9 cellular contexts compared by ENCODE assay signal in the genomic region with DNA sequence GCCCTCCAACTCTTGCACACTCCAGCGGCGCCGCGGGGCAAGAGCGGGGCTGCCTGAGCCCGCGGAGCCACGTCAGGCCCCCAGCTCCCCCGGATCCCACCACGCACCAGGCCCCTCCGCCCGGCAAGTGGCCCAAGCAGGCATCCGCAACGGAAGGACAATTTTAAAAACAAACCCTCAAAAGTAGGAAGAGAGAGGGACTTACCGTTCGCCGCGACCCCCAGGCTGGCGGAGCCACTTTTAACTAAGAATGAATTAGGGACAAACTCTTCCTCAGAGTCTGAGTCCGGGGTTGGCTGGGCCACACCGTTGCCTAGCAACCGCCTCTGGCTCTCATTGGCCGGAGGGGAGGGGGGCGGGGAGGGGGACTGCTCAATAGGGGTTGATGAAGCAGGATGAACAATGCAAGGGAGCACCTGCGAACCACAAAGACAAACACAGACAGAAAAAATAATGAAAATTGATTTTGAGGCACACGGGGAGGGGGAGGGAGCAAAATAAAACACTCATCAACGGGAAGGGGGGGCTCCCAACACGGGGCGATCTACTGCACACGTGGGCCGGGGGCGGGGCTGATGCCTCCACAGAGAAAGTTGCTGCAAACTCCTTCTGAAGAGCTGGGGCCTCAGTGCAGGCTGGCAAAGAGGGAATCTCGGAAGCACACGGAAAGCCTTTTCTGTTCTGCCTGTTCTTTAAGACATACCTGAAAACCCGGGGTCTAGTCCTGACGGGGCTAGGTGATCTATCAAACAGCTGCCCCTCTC.
DNase-seq lines count a peak whose midpoint lies in the region; ATAC-seq and TF ChIP-seq lines count a peak whose summit lies in the region.
"Had no signal": no experiment of that assay in that cellular context is flagged by ENCODE, and none has a peak within 500 bp of the region (broad histone marks: within the 10 kb centered on the region; RNA-seq: fewer than 3 reads in every experiment).

No MANE protein-coding gene starts in this region.

- no peaks in the 10 kb centered on the region for H3K9me3 ChIP-seq in NT2/D1 (ENCODE audit: insufficient read depth, low read length)
- no peaks in the 10 kb centered on the region for H3K9me3 ChIP-seq in hepatocyte (ENCODE audit: low read depth)
- H3K9me3 ChIP-seq in sigmoid colon, result no peaks in the 10 kb centered on the region
- H3K9me3 ChIP-seq in suprapubic skin, result no peaks in the 10 kb centered on the region

- H3K27me3 ChIP-seq in NT2/D1 (ENCODE audit: insufficient read depth, insufficient read length) (peaks cover 5% of the 10 kb centered on the region), hepatocyte (no peaks in the 10 kb centered on the region), sigmoid colon (peaks cover 0 to 14% (median 0%) of the 10 kb centered on the region in 3 donors), suprapubic skin (peaks cover 6% of the 10 kb centered on the region)

- H4K20me1 ChIP-seq in hepatocyte (ENCODE audit: insufficient read depth, poor library complexity, severe bottlenecking), result no peaks in the 10 kb centered on the region

- no peaks in the 10 kb centered on the region for H3K4me1 Mint-ChIP-seq in activated CD4-positive, alpha-beta T cell treated with anti-CD3 and anti-CD28 coated beads for 36 hours
- H3K4me1 Mint-ChIP-seq in stimulated activated naive B cell treated with anti-CD40 and anti-IgM and Interleukin-4, amounts not matched to agents 10 μg/mL and 1 μg/mL and 100 μg/mL, for 72 hours, result peaks cover 2 to 8% of the 10 kb centered on the region in 2 donors

- no peaks in the 10 kb centered on the region for H3K9me3 Mint-ChIP-seq in activated CD4-positive, alpha-beta T cell treated with anti-CD3 and anti-CD28 coated beads for 36 hours (ENCODE audit: low read depth)
- H3K9me3 Mint-ChIP-seq in stimulated activated naive B cell treated with anti-CD40 and anti-IgM and Interleukin-4, amounts not matched to agents 10 μg/mL and 1 μg/mL and 100 μg/mL, for 72 hours, result no peaks in the 10 kb centered on the region

- peak; percentile 10 for DNase-seq in activated CD4-positive, alpha-beta T cell treated with anti-CD3 and anti-CD28 coated beads for 36 hours
- no peak for DNase-seq in activated CD4-positive, alpha-beta T cell treated with anti-CD3 and anti-CD28 coated beads for 4 hours
- DNase-seq in NT2/D1 (ENCODE audit: low read depth, low spot score) (peak; percentile 69), hepatocyte (ENCODE audit: low spot score) (peak; percentile 79), superior temporal gyrus (ENCODE audit: extremely low spot score) (peak; percentile 52), sigmoid colon (no peak), suprapubic skin (ENCODE audit: low spot score in 2 of 2) (no peak)
- DNase-seq in stimulated activated naive B cell treated with anti-CD40 and anti-IgM and Interleukin-4, amounts not matched to agents 10 μg/mL and 1 μg/mL and 100 μg/mL, for 72 hours, result no peak
- DNase-seq: ACHN had no signal

- no peaks in the 10 kb centered on the region for H3K9me2 ChIP-seq in hepatocyte (replicated peaks; ENCODE audit: insufficient read depth)

- TF ChIP-seq EP300 in sigmoid colon (IDR thresholded peaks at IDR 0.05), result no peak
- no peak for TF ChIP-seq EP300 in suprapubic skin (IDR thresholded peaks at IDR 0.05)

- no peak for ATAC-seq in activated CD4-positive, alpha-beta T cell treated with anti-CD3 and anti-CD28 coated beads for 36 hours
- ATAC-seq in stimulated activated naive B cell treated with anti-CD40 and anti-IgM and Interleukin-4, amounts not matched to agents 10 μg/mL and 1 μg/mL and 100 μg/mL, for 72 hours (replicated peaks), result no peak

- H2AFZ ChIP-seq in hepatocyte, result peak overlapping the region; percentile 21

- H3K36me3 ChIP-seq in NT2/D1 (ENCODE audit: insufficient read depth, insufficient read length, low read length) (no peaks in the 10 kb centered on the region), hepatocyte (replicated peaks; ENCODE audit: insufficient read depth, low read depth) (no peaks in the 10 kb centered on the region), sigmoid colon (no peaks in the 10 kb centered on the region), suprapubic skin (no peaks in the 10 kb centered on the region)

- CTCF ChIA-PET in activated CD4-positive, alpha-beta T cell treated with anti-CD3 and anti-CD28 coated beads for 36 hours (lab: Charles Lee), result no interaction called here

- H3K36me3 Mint-ChIP-seq in activated CD4-positive, alpha-beta T cell treated with anti-CD3 and anti-CD28 coated beads for 36 hours (ENCODE audit: low read depth), result no peaks in the 10 kb centered on the region
- no peaks in the 10 kb centered on the region for H3K36me3 Mint-ChIP-seq in stimulated activated naive B cell treated with anti-CD40 and anti-IgM and Interleukin-4, amounts not matched to agents 10 μg/mL and 1 μg/mL and 100 μg/mL, for 72 hours

- H3K27ac ChIP-seq in hepatocyte (peak overlapping the region; percentile 56), sigmoid colon (no peak overlapping the region), suprapubic skin (no peak overlapping the region)

- intact Hi-C loops in activated CD4-positive, alpha-beta T cell treated with anti-CD3 and anti-CD28 coated beads for 36 hours (cut with DNase I, micrococcal nuclease), result no loop called here
- intact Hi-C loops in sigmoid colon (cut with DNase I), result loop anchor here (5.0 kb wide), 1 partner anchor 315 kb away; no protein-coding TSS in a partner anchor

- WGBS in hepatocyte (ENCODE audit: low lambda C conversion rate, missing lambda C conversion rate), result 19% methylated on average over 35 of the region's 36 CpGs
- 9 to 21% methylated on average over 36 of the region's 36 CpGs for whole genome bisulfite sequencing in sigmoid colon, 2 donors
- WGBS in suprapubic skin, result 36% methylated on average over 35 of the region's 36 CpGs

- H3K4me3 Mint-ChIP-seq in activated CD4-positive, alpha-beta T cell treated with anti-CD3 and anti-CD28 coated beads for 36 hours, result no peak overlapping the region
- no peak overlapping the region for H3K4me3 Mint-ChIP-seq in stimulated activated naive B cell treated with anti-CD40 and anti-IgM and Interleukin-4, amounts not matched to agents 10 μg/mL and 1 μg/mL and 100 μg/mL, for 72 hours

- peak overlapping the region; percentile 73 for H3K4me2 ChIP-seq in hepatocyte

- peaks cover 28% of the 10 kb centered on the region for H3K27me3 Mint-ChIP-seq in activated CD4-positive, alpha-beta T cell treated with anti-CD3 and anti-CD28 coated beads for 36 hours
- H3K27me3 Mint-ChIP-seq in stimulated activated naive B cell treated with anti-CD40 and anti-IgM and Interleukin-4, amounts not matched to agents 10 μg/mL and 1 μg/mL and 100 μg/mL, for 72 hours, result peaks cover 35 to 55% of the 10 kb centered on the region in 2 donors

- POLR2A ChIA-PET in activated CD4-positive, alpha-beta T cell treated with anti-CD3 and anti-CD28 coated beads for 36 hours (lab: Charles Lee), result no interaction called here

- H3K9ac ChIP-seq in NT2/D1 (ENCODE audit: insufficient read length, low read depth), result peak overlapping the region; percentile 26

- no peak overlapping the region for H3K27ac Mint-ChIP-seq in activated CD4-positive, alpha-beta T cell treated with anti-CD3 and anti-CD28 coated beads for 36 hours
- H3K27ac Mint-ChIP-seq in stimulated activated naive B cell treated with anti-CD40 and anti-IgM and Interleukin-4, amounts not matched to agents 10 μg/mL and 1 μg/mL and 100 μg/mL, for 72 hours, result no peak overlapping the region

- TF ChIP-seq CTCF in hepatocyte (IDR thresholded peaks at IDR 0.05; ENCODE audit: poor library complexity) (no peak), sigmoid colon (IDR thresholded peaks at IDR 0.05) (no peak), suprapubic skin (IDR thresholded peaks at IDR 0.05) (no peak)

- H3K4me1 ChIP-seq in NT2/D1 (ENCODE audit: insufficient read depth, insufficient read length) (no peaks in the 10 kb centered on the region), hepatocyte (ENCODE audit: insufficient read depth) (peaks cover 12% of the 10 kb centered on the region), sigmoid colon (peaks cover 0 to 13% (median 10%) of the 10 kb centered on the region in 4 donors), suprapubic skin (peaks cover 6% of the 10 kb centered on the region)

- peak overlapping the region; percentile 39 for H3K4me3 ChIP-seq in NT2/D1 (ENCODE audit: insufficient read length, low read depth)
- peak overlapping the region; percentile 4 for H3K4me3 ChIP-seq in hepatocyte
- H3K4me3 ChIP-seq in sigmoid colon, result peak overlapping the region in 1 of 4 donors; percentile 14
- H3K4me3 ChIP-seq in suprapubic skin, result no peak overlapping the region

- no peak for TF ChIP-seq POLR2A in sigmoid colon (IDR thresholded peaks at IDR 0.05)
- no peak for TF ChIP-seq POLR2A in suprapubic skin (IDR thresholded peaks at IDR 0.05)

- no peaks in the 10 kb centered on the region for H3K79me2 ChIP-seq in hepatocyte

Comparison
In these comparisons a context has a peak if more than half of its experiments do, and no peak if none do; other contexts are left out.
1. DNase-seq: peak in activated CD4-positive, alpha-beta T cell treated with anti-CD3 and anti-CD28 coated beads for 36 hours (single experiment), NT2/D1 (single experiment), hepatocyte (single experiment) and superior temporal gyrus (single experiment); none in activated CD4-positive, alpha-beta T cell treated with anti-CD3 and anti-CD28 coated beads for 4 hours (0 of 2), sigmoid colon (single experiment), stimulated activated naive B cell treated with anti-CD40 and anti-IgM and Interleukin-4, amounts not matched to agents 10 μg/mL and 1 μg/mL and 100 μg/mL, for 72 hours (single experiment) and suprapubic skin (0 of 2).